ENCODE assay signal across 7 cellular contexts in the genomic region with DNA sequence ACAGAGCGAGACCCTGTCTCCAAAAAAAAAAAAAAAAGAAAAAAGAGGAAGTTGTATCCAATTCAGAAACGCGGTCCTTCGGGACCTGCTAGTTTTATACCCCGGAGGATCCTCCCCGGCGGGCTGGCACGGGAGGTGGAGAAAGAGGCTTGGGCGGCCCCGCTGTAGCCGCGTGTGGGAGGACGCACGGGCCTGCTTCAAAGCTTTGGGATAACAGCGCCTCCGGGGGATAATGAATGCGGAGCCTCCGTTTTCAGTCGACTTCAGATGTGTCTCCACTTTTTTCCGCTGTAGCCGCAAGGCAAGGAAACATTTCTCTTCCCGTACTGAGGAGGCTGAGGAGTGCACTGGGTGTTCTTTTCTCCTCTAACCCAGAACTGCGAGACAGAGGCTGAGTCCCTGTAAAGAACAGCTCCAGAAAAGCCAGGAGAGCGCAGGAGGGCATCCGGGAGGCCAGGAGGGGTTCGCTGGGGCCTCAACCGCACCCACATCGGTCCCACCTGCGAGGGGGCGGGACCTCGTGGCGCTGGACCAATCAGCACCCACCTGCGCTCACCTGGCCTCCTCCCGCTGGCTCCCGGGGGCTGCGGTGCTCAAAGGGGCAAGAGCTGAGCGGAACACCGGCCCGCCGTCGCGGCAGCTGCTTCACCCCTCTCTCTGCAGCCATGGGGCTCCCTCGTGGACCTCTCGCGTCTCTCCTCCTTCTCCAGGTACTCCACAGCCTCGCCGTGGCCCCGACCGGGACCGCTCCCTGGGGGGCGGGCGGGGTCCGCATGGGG. TPM values are rescaled to one million over a fixed set of nuclear protein-coding genes. Genes with fewer than 3 reads are reported as not detected.
DNase-seq lines count a peak whose midpoint lies in the region; ATAC-seq and TF ChIP-seq lines count a peak whose summit lies in the region.

A gene (plus strand): TSS at position 596 of the 779 bp plus-strand sequence. CDS start 70 bp downstream, at position 666.

- H3K4me1 ChIP-seq in adipocyte (ENCODE audit: control insufficient read depth, insufficient read depth, low read length) (peaks cover 2% of the 10 kb centered on the region), left lung (peaks cover 15 to 26% of the 10 kb centered on the region in 2 donors), thoracic aorta (ENCODE audit: control insufficient read depth in 1 of 2, low read depth in 2 of 2) (peaks cover 9 to 20% of the 10 kb centered on the region in 2 donors)

- H3K9me3 ChIP-seq in adipocyte (ENCODE audit: control insufficient read depth, low read length): no peaks in the 10 kb centered on the region
- no peaks in the 10 kb centered on the region for H3K9me3 ChIP-seq in left lung
- H3K9me3 ChIP-seq in thoracic aorta: no peaks in the 10 kb centered on the region

- peak within 1 kb of the TSS; percentile 27 for H3K4me3 ChIP-seq in adipocyte (ENCODE audit: low read length)
- H3K4me3 ChIP-seq in left lung: peak within 1 kb of the TSS; percentile 36 to 42
- peak within 1 kb of the TSS; percentile 49 for H3K4me3 ChIP-seq in thoracic aorta

- peak; percentile 92 for ATAC-seq in left lung
- no peak for ATAC-seq in thoracic aorta (ENCODE audit: insufficient number of reproducible peaks, low FRiP score, low read depth)
- ATAC-seq in GM21529 (IDR thresholded peaks at IDR 0.05; ENCODE audit: unreplicated experiment): no peak

- DNase-seq in GM03348 (ENCODE audit: low spot score) (peak; percentile 27), NCI-H146 (lab: John Stamatoyannopoulos, UW) (peak; percentile 87), adipocyte (ENCODE audit: low read depth) (peak; percentile 27), left lung (peak; percentile 76 to 85), thoracic aorta (ENCODE audit: low spot score) (no peak), T1000 (lab: John Stamatoyannopoulos, UW) (no peak)

- H3K27ac ChIP-seq in left lung: peak within 1 kb of the TSS in 1 of 2 donors; percentile 51
- no peak within 1 kb of the TSS for H3K27ac ChIP-seq in thoracic aorta

- peaks cover 64% of the 10 kb centered on the region for H3K27me3 ChIP-seq in adipocyte (replicated peaks; ENCODE audit: control insufficient read depth, insufficient read depth, low read length)
- peaks cover 42 to 96% of the 10 kb centered on the region in 2 donors for H3K27me3 ChIP-seq in left lung
- H3K27me3 ChIP-seq in thoracic aorta (replicated peaks; ENCODE audit: insufficient read depth): peaks cover 11% of the 10 kb centered on the region

- intact Hi-C loops in left lung (cut with DNase I): no loop called here

- H3K9ac ChIP-seq in adipocyte (ENCODE audit: low read length): no peak within 1 kb of the TSS

- H3K36me3 ChIP-seq in adipocyte (ENCODE audit: control insufficient read depth, insufficient read depth, low read length, severe bottlenecking) (no peaks in the 10 kb centered on the region), left lung (no peaks in the 10 kb centered on the region), thoracic aorta (no peaks in the 10 kb centered on the region)

- TF ChIP-seq CTCF in left lung (IDR thresholded peaks at IDR 0.05) (no peak), thoracic aorta (IDR thresholded peaks at IDR 0.05) (no peak)

RNA-seq across cellular contexts. Expression of the gene that starts here (rescaled TPM):
- total RNA-seq in left lung: 10 to 100 TPM; 12.8 to 59.7 TPM
- not detected for total RNA-seq in thoracic aorta

Comparison
In these comparisons a context has a peak if more than half of its experiments do, and no peak if none do; other contexts are left out.
1. RNA of the gene that starts here (total RNA-seq): 12.8 to 59.7 TPM in left lung; not detected in thoracic aorta; every median in the first group is over 10 times any median in the second.
2. DNase-seq: peak in GM03348 (single experiment), NCI-H146 (single experiment), adipocyte (single experiment) and left lung (2 of 2); none in thoracic aorta (single experiment) and T1000 (single experiment).
3. Peak in every context shown above with its lines, with median percentiles within 50 percentile points of each other: H3K4me3 ChIP-seq.